39 cellular contexts compared by ENCODE assay signal in genomic region chr22:46247443-46247975, GRCh38. TPM values are rescaled to one million over a fixed set of nuclear protein-coding genes. Genes with fewer than 3 reads are reported as not detected.
"Had no signal": no experiment of that assay in that cellular context is flagged by ENCODE, and none has a peak within 500 bp of the region (broad histone marks: within the 10 kb centered on the region; RNA-seq: fewer than 3 reads in every experiment).

No MANE protein-coding gene starts in this region.

- H3K27ac Mint-ChIP-seq: activated T-helper 17 cell treated with anti-CD3 and anti-CD28 coated beads, Interleukin-2, amount 50 U/mL, for 72 hours; T-helper 1 cell treated with Interleukin-12 subunit alpha and Interleukin-12 subunit beta and Interleukin-4 antibody, amounts not matched to agents 30 μg/mL and 1 μg/mL, for 36 hours had no signal

- H3K36me3 Mint-ChIP-seq: activated naive CD4-positive, alpha-beta T cell treated with anti-CD3 and anti-CD28 coated beads, Interleukin-2, amount 50 U/mL, for 24 hours; natural killer cell treated with Interleukin-12 subunit alpha and Interleukin-12 subunit beta and Interleukin-15 and Interleukin-18, amount 100 ng/mL, for 72 hours had no signal

- H3K4me3 ChIP-seq: colonic mucosa, esophagus squamous epithelium, left lung, lung, mucosa of descending colon, pancreas, prostate gland, stomach, thyroid gland, upper lobe of left lung had no signal

- FAIRE-seq: endometrium, islet of Langerhans, pancreas, TTC549 had no signal

- H3K4me1 ChIP-seq: prostate gland had no signal

- H3K9me3 Mint-ChIP-seq: activated naive CD4-positive, alpha-beta T cell treated with anti-CD3 and anti-CD28 coated beads, Interleukin-2, amount 50 U/mL, for 24 hours; activated T-cell treated with anti-CD3 and anti-CD28 coated beads, Interleukin-2, amount 50 U/mL, for 24 hours; activated T-helper 17 cell treated with anti-CD3 and anti-CD28 coated beads, Interleukin-2, amount 50 U/mL, for 72 hours; natural killer cell treated with Interleukin-12 subunit alpha and Interleukin-12 subunit beta and Interleukin-15 and Interleukin-18, amount 100 ng/mL, for 72 hours; stimulated activated naive B cell treated with anti-CD40 and anti-IgM and Interleukin-4, amounts not matched to agents 10 μg/mL and 1 μg/mL and 100 μg/mL, for 72 hours; T-helper 1 cell treated with Interleukin-12 subunit alpha and Interleukin-12 subunit beta and Interleukin-4 antibody, amounts not matched to agents 30 μg/mL and 1 μg/mL, for 36 hours had no signal

- H3K27ac ChIP-seq: colonic mucosa, epithelial cell of prostate, esophagus squamous epithelium, left lung, pancreas, prostate gland, thyroid gland, upper lobe of left lung, WERI-Rb-1 had no signal

- H3K4me3 Mint-ChIP-seq: activated naive CD4-positive, alpha-beta T cell treated with anti-CD3 and anti-CD28 coated beads, Interleukin-2, amount 50 U/mL, for 24 hours; activated T-cell treated with anti-CD3 and anti-CD28 coated beads, Interleukin-2, amount 50 U/mL, for 24 hours; natural killer cell treated with Interleukin-12 subunit alpha and Interleukin-12 subunit beta and Interleukin-15 and Interleukin-18, amount 100 ng/mL, for 72 hours had no signal

- ATAC-seq: activated CD4-positive, CD25-positive, alpha-beta regulatory T cell treated with anti-CD3 and anti-CD28 coated beads, Interleukin-2, amount 50 U/mL, for 24 hours; activated T-helper 17 cell treated with anti-CD3 and anti-CD28 coated beads, Interleukin-2, amount 50 U/mL, for 72 hours; left lung; mucosa of descending colon; natural killer cell treated with Interleukin-12 subunit alpha and Interleukin-12 subunit beta and Interleukin-15 and Interleukin-18, amount 100 ng/mL, for 72 hours; pancreas; stimulated activated naive B cell treated with anti-CD40 and anti-IgM and Interleukin-4, amounts not matched to agents 10 μg/mL and 1 μg/mL and 100 μg/mL, for 72 hours had no signal

- H3K36me3 ChIP-seq: colonic mucosa, pancreas, prostate gland, thyroid gland, WERI-Rb-1 had no signal

- DNase-seq: activated CD4-positive, alpha-beta T cell treated with anti-CD3 and anti-CD28 coated beads for 48 hours; activated CD4-positive, alpha-beta T cell treated with anti-CD3 and anti-CD28 coated beads, Interleukin-2, amount 50 U/mL, for 48 hours; activated CD8-positive, alpha-beta memory T cell treated with anti-CD3 and anti-CD28 coated beads, Interleukin-2, amount 50 U/mL, for 4 hours; activated T-cell treated with anti-CD3 and anti-CD28 coated beads, Interleukin-2, amount 50 U/mL, for 24 hours; anterior cingulate cortex; cerebellar nuclear complex; colonic mucosa; effector CD8-positive, alpha-beta T cell; esophagus squamous epithelium; foreskin melanocyte; left lung; mesendoderm; mucosa of descending colon; retina; stimulated activated CD4-positive, alpha-beta T cell treated with anti-CD3 and anti-CD28 coated beads, Interleukin-15, amount 100 ng/mL, for 24 hours; stimulated activated CD4-positive, alpha-beta T cell treated with anti-CD3 and anti-CD28 coated beads, Interleukin-2, amount 100 ng/mL, for 24 hours; stimulated activated naive B cell treated with anti-CD40 and anti-IgM and Interleukin-4, amounts not matched to agents 10 μg/mL and 1 μg/mL and 100 μg/mL, for 72 hours; stomach; T-helper 9 cell; thyroid gland; upper lobe of left lung; WERI-Rb-1 had no signal

- H3K27me3 Mint-ChIP-seq: activated naive CD4-positive, alpha-beta T cell treated with anti-CD3 and anti-CD28 coated beads, Interleukin-2, amount 50 U/mL, for 24 hours; activated T-cell treated with anti-CD3 and anti-CD28 coated beads, Interleukin-2, amount 50 U/mL, for 24 hours; activated T-helper 17 cell treated with anti-CD3 and anti-CD28 coated beads, Interleukin-2, amount 50 U/mL, for 72 hours; natural killer cell treated with Interleukin-12 subunit alpha and Interleukin-12 subunit beta and Interleukin-15 and Interleukin-18, amount 100 ng/mL, for 72 hours; stimulated activated naive B cell treated with anti-CD40 and anti-IgM and Interleukin-4, amounts not matched to agents 10 μg/mL and 1 μg/mL and 100 μg/mL, for 72 hours had no signal

- H3K27me3 ChIP-seq: colonic mucosa, esophagus squamous epithelium, left lung, pancreas, stomach, thyroid gland, upper lobe of left lung had no signal

- H3K9me3 ChIP-seq: colonic mucosa, esophagus squamous epithelium, left lung, mucosa of descending colon, pancreas, prostate gland, stomach, thyroid gland, upper lobe of left lung had no signal

RNA-seq across cellular contexts. Expression of gene PKDREJ, which starts 15.6 kb away (rescaled TPM):
- total RNA-seq: activated CD8-positive, alpha-beta memory T cell treated with anti-CD3 and anti-CD28 coated beads for 36 hours; activated T-helper 17 cell treated with anti-CD3 and anti-CD28 coated beads, Interleukin-2, amount 50 U/mL, for 72 hours; bronchial epithelial cell; dermis microvascular lymphatic vessel endothelial cell; glomerular endothelial cell; myocyte had no signal
